ENCODE assay signal across 28 cellular contexts in the genomic region with DNA sequence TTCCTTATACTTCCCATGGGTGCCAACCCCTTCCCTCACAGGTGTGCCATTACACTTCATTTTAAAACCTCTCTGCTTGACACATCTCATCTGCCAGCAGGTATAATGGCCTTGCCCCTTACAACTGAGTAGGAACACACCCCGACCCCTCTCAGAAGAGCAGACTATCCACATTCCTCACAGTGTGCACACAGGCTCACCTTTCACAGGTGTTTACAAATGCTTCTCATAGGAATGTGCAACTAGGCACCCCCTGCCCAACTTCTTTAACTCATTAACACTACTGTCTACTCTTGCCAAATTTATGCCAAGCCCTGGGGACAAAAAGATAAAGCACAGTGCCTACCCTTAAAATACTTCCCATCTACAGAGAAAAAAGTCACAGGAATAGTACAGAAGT. TPM values are rescaled to one million over a fixed set of nuclear protein-coding genes. Genes with fewer than 3 reads are reported as not detected.
"Had no signal": no experiment of that assay in that cellular context is flagged by ENCODE, and none has a peak within 500 bp of the region (broad histone marks: within the 10 kb centered on the region; RNA-seq: fewer than 3 reads in every experiment).

No MANE protein-coding gene starts in this region.

- DNase-seq: activated CD4-positive, alpha-beta memory T cell treated with anti-CD3 and anti-CD28 coated beads for 36 hours; activated CD4-positive, alpha-beta T cell treated with anti-CD3 and anti-CD28 coated beads, Interleukin-2, amount 10 ng/mL, durations not matched to agents 7 days and 5 days; activated CD4-positive, CD25-positive, alpha-beta regulatory T cell; activated gamma-delta T cell; activated naive CD4-positive, alpha-beta T cell treated with anti-CD3 and anti-CD28 coated beads for 36 hours; activated T-cell treated with anti-CD3 and anti-CD28 coated beads for 4 hours; activated T-cell treated with anti-CD3 and anti-CD28 coated beads, Interleukin-2, amount 50 U/mL, for 48 hours; amygdala; brain microvascular endothelial cell; MG63; MV-4-11; NCI-H1092 treated with DMSO at 0.1 percent for 48 hours; NCI-H1417 treated with DMSO at 0.1 percent for 48 hours; NCI-H187; NCI-H2081; NCI-H2171 treated with DMSO at 0.1 percent for 48 hours; NCI-H226; NCI-H526 treated with DMSO at 0.1 percent for 48 hours; NCI-H82; NK-92 treated with Interleukin-12 subunit alpha and Interleukin-12 subunit beta, amount 100 ng/mL, for 24 hours; OCI-M1; SIG-M5; T-helper 17 cell; T-helper 9 cell had no signal

- H3K27ac ChIP-seq: brain microvascular endothelial cell, cardiac muscle cell had no signal

- H3K27me3 ChIP-seq: brain microvascular endothelial cell, cardiac muscle cell, MG63 had no signal

- H3K9me3 ChIP-seq: MG63 had no signal

- H3K36me3 ChIP-seq: MG63 had no signal

- H3K4me3 ChIP-seq: cardiac muscle cell, MG63 had no signal

- ATAC-seq: activated T-helper 17 cell treated with anti-CD3 and anti-CD28 coated beads, Interleukin-2, amount 50 U/mL, for 72 hours; T-helper 17 cell had no signal

RNA-seq across cellular contexts. Expression of a gene that starts 17.6 kb away (rescaled TPM):
- total RNA-seq: activated CD8-positive, alpha-beta memory T cell treated with anti-CD3 and anti-CD28 coated beads for 36 hours; NCI-H460 had no signal
